Comparison of ENCODE assay signal across 37 cellular contexts in the genomic region with DNA sequence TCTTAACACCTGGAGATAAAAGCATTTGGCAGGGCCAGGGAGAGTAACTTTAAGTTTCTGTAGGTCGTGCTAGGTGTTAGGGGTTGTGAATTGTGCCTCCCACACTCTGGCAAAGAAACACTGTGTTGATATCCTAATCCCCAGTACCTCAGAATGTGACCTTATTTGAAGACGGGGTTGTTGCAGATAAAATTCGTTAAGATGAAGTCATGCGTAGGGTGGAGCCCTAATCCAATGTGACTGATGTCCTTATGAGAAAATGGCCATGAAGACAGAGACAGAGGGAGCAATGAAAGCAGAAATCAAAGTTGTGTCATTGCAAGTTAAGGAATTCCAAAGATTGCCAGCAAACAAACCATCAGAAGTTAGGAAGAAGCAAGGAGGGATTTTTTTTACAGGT. TPM values are rescaled to one million over a fixed set of nuclear protein-coding genes. Genes with fewer than 3 reads are reported as not detected.
"Had no signal": no experiment of that assay in that cellular context is flagged by ENCODE, and none has a peak within 500 bp of the region (broad histone marks: within the 10 kb centered on the region; RNA-seq: fewer than 3 reads in every experiment).

No MANE protein-coding gene starts in this region.

- H3K4me3 ChIP-seq: ascending aorta, cardiac muscle cell had no signal

- H3K27ac ChIP-seq: ascending aorta, cardiac muscle cell, VCaP had no signal

- FAIRE-seq: bronchial epithelial cell, TTC549 had no signal

- ATAC-seq: activated CD8-positive, alpha-beta T cell treated with anti-CD3 and anti-CD28 coated beads for 36 hours; activated naive CD8-positive, alpha-beta T cell treated with anti-CD3 and anti-CD28 coated beads, Interleukin-2, amount 50 U/mL, for 24 hours; activated T-cell treated with anti-CD3 and anti-CD28 coated beads, Interleukin-2, amount 50 U/mL, for 4 hours; activated T-cell treated with anti-CD3 and anti-CD28 coated beads, Interleukin-2, amount 50 U/mL, for 72 hours; activated T-helper 17 cell treated with anti-CD3 and anti-CD28 coated beads, Interleukin-2, amount 50 U/mL, for 72 hours had no signal

- H3K27ac Mint-ChIP-seq: activated B cell treated with CpG ODN at 0.5 μM for 24 hours; activated CD4-positive, alpha-beta memory T cell treated with anti-CD3 and anti-CD28 coated beads for 36 hours; activated CD4-positive, alpha-beta T cell treated with anti-CD3 and anti-CD28 coated beads, Interleukin-2, amount 10 ng/mL, durations not matched to agents 7 days and 5 days; activated CD8-positive, alpha-beta T cell treated with anti-CD3 and anti-CD28 coated beads for 36 hours; activated naive CD4-positive, alpha-beta T cell treated with anti-CD3 and anti-CD28 coated beads, Interleukin-2, amount 10 ng/mL, durations not matched to agents 7 days and 5 days; activated naive CD4-positive, alpha-beta T cell treated with anti-CD3 and anti-CD28 coated beads, Interleukin-2, amount 50 U/mL, for 24 hours; activated naive CD8-positive, alpha-beta T cell; activated naive CD8-positive, alpha-beta T cell treated with anti-CD3 and anti-CD28 coated beads, Interleukin-2, amount 10 ng/mL, durations not matched to agents 7 days and 5 days; activated naive CD8-positive, alpha-beta T cell treated with anti-CD3 and anti-CD28 coated beads, Interleukin-2, amount 50 U/mL, for 24 hours; activated T-cell treated with anti-CD3 and anti-CD28 coated beads, Interleukin-2, amount 50 U/mL, for 72 hours; activated T-helper 17 cell treated with anti-CD3 and anti-CD28 coated beads, Interleukin-2, amount 50 U/mL, for 72 hours; brain; T-helper 1 cell treated with Interleukin-12 subunit alpha and Interleukin-12 subunit beta and Interleukin-4 antibody, amounts not matched to agents 30 μg/mL and 1 μg/mL, for 36 hours; T-helper 2 cell treated with Interferon-gamma antibody and Interleukin-4, amounts not matched to agents 5 μg/mL and 100 μg/mL, for 36 hours had no signal

- H3K36me3 Mint-ChIP-seq: activated CD4-positive, alpha-beta memory T cell treated with anti-CD3 and anti-CD28 coated beads for 36 hours; activated naive CD4-positive, alpha-beta T cell treated with anti-CD3 and anti-CD28 coated beads, Interleukin-2, amount 50 U/mL, for 24 hours; activated naive CD8-positive, alpha-beta T cell; brain had no signal

- H3K9me3 Mint-ChIP-seq: activated B cell treated with CpG ODN at 0.5 μM for 24 hours; activated CD4-positive, alpha-beta memory T cell treated with anti-CD3 and anti-CD28 coated beads for 36 hours; activated CD8-positive, alpha-beta T cell treated with anti-CD3 and anti-CD28 coated beads for 36 hours; activated naive CD4-positive, alpha-beta T cell treated with anti-CD3 and anti-CD28 coated beads, Interleukin-2, amount 10 ng/mL, durations not matched to agents 7 days and 5 days; activated naive CD4-positive, alpha-beta T cell treated with anti-CD3 and anti-CD28 coated beads, Interleukin-2, amount 50 U/mL, for 24 hours; activated naive CD8-positive, alpha-beta T cell treated with anti-CD3 and anti-CD28 coated beads, Interleukin-2, amount 50 U/mL, for 24 hours; activated T-cell treated with anti-CD3 and anti-CD28 coated beads, Interleukin-2, amount 50 U/mL, for 4 hours; activated T-cell treated with anti-CD3 and anti-CD28 coated beads, Interleukin-2, amount 50 U/mL, for 72 hours; activated T-helper 17 cell treated with anti-CD3 and anti-CD28 coated beads, Interleukin-2, amount 50 U/mL, for 72 hours; brain; central memory CD8-positive, alpha-beta T cell; T-helper 2 cell treated with Interferon-gamma antibody and Interleukin-4, amounts not matched to agents 5 μg/mL and 100 μg/mL, for 36 hours had no signal

- H3K4me3 Mint-ChIP-seq: activated B cell treated with CpG ODN at 0.5 μM for 24 hours; activated CD4-positive, alpha-beta memory T cell treated with anti-CD3 and anti-CD28 coated beads for 36 hours; activated CD4-positive, alpha-beta T cell treated with anti-CD3 and anti-CD28 coated beads, Interleukin-2, amount 10 ng/mL, durations not matched to agents 7 days and 5 days; activated CD8-positive, alpha-beta T cell treated with anti-CD3 and anti-CD28 coated beads for 36 hours; activated naive CD4-positive, alpha-beta T cell treated with anti-CD3 and anti-CD28 coated beads, Interleukin-2, amount 10 ng/mL, durations not matched to agents 7 days and 5 days; activated naive CD4-positive, alpha-beta T cell treated with anti-CD3 and anti-CD28 coated beads, Interleukin-2, amount 50 U/mL, for 24 hours; activated naive CD8-positive, alpha-beta T cell; activated naive CD8-positive, alpha-beta T cell treated with anti-CD3 and anti-CD28 coated beads, Interleukin-2, amount 10 ng/mL, durations not matched to agents 7 days and 5 days; activated naive CD8-positive, alpha-beta T cell treated with anti-CD3 and anti-CD28 coated beads, Interleukin-2, amount 50 U/mL, for 24 hours; activated T-cell treated with anti-CD3 and anti-CD28 coated beads, Interleukin-2, amount 50 U/mL, for 4 hours; activated T-cell treated with anti-CD3 and anti-CD28 coated beads, Interleukin-2, amount 50 U/mL, for 72 hours; activated T-helper 1 cell treated with anti-CD3 and anti-CD28 coated beads, Interleukin-12 subunit alpha, Interleukin-12 subunit beta, Interleukin-2, Interleukin-4 antibody, amounts not matched to agents 30 ng/mL and 10 ng/mL and 1 ng/mL, durations not matched to agents 14 hours and 24 hours and 36 hours; activated T-helper 17 cell treated with anti-CD3 and anti-CD28 coated beads, Interleukin-2, amount 50 U/mL, for 72 hours; brain; central memory CD8-positive, alpha-beta T cell; T-helper 1 cell treated with Interleukin-12 subunit alpha and Interleukin-12 subunit beta and Interleukin-4 antibody, amounts not matched to agents 30 μg/mL and 1 μg/mL, for 36 hours; T-helper 2 cell treated with Interferon-gamma antibody and Interleukin-4, amounts not matched to agents 5 μg/mL and 100 μg/mL, for 36 hours had no signal

- DNase-seq: activated B cell treated with CpG ODN at 0.5 μM for 24 hours; activated CD4-positive, alpha-beta memory T cell treated with anti-CD3 and anti-CD28 coated beads for 36 hours; activated CD4-positive, alpha-beta T cell treated with anti-CD3 and anti-CD28 coated beads for 4 hours; activated CD4-positive, alpha-beta T cell treated with anti-CD3 and anti-CD28 coated beads, Interleukin-2, amount 10 ng/mL, durations not matched to agents 7 days and 5 days; activated CD4-positive, CD25-positive, alpha-beta regulatory T cell treated with anti-CD3 and anti-CD28 coated beads, Interleukin-2, amount 50 U/mL, for 72 hours; activated CD8-positive, alpha-beta memory T cell treated with anti-CD3 and anti-CD28 coated beads, Interleukin-2, amount 50 U/mL, for 4 hours; activated CD8-positive, alpha-beta T cell treated with anti-CD3 and anti-CD28 coated beads for 36 hours; activated effector memory CD4-positive, alpha-beta T cell treated with Interleukin-2 at 50 U/mL for 16 hours; activated gamma-delta T cell; activated naive CD4-positive, alpha-beta T cell treated with anti-CD3 and anti-CD28 coated beads, Interleukin-2, amount 10 ng/mL, durations not matched to agents 7 days and 5 days; activated naive CD4-positive, alpha-beta T cell treated with Interleukin-2 at 50 U/mL for 16 hours; activated naive CD8-positive, alpha-beta T cell treated with anti-CD3 and anti-CD28 coated beads, Interleukin-2, amount 10 ng/mL, durations not matched to agents 7 days and 5 days; activated naive CD8-positive, alpha-beta T cell treated with anti-CD3 and anti-CD28 coated beads, Interleukin-2, amount 50 U/mL, for 24 hours; activated T-cell treated with anti-CD3 and anti-CD28 coated beads for 4 hours; activated T-cell treated with anti-CD3 and anti-CD28 coated beads, Interleukin-2, amount 50 U/mL, for 1 hour; activated T-cell treated with anti-CD3 and anti-CD28 coated beads, Interleukin-2, amount 50 U/mL, for 4 hours; activated T-cell treated with anti-CD3 and anti-CD28 coated beads, Interleukin-2, amount 50 U/mL, for 72 hours; amygdala; anterior cingulate cortex; caudate nucleus; cerebellar nuclear complex; T-helper 1 cell; T-helper 2 cell; T-helper 9 cell had no signal

- H3K27me3 ChIP-seq: ascending aorta, cardiac muscle cell had no signal

- H3K36me3 ChIP-seq: ascending aorta, cardiac muscle cell had no signal

- H3K4me1 Mint-ChIP-seq: activated B cell treated with CpG ODN at 0.5 μM for 24 hours had no signal

- H3K4me1 ChIP-seq: ascending aorta had no signal

- H3K9me3 ChIP-seq: ascending aorta had no signal

- H3K27me3 Mint-ChIP-seq: activated naive CD4-positive, alpha-beta T cell treated with anti-CD3 and anti-CD28 coated beads, Interleukin-2, amount 10 ng/mL, durations not matched to agents 7 days and 5 days; activated naive CD4-positive, alpha-beta T cell treated with anti-CD3 and anti-CD28 coated beads, Interleukin-2, amount 50 U/mL, for 24 hours; brain had no signal

RNA-seq across cellular contexts. Expression of gene BBS12, which starts 40.5 kb away (rescaled TPM):
- total RNA-seq: ascending aorta had no signal
